Comparison of ENCODE assay signal across 1 cellular context in the genomic region with DNA sequence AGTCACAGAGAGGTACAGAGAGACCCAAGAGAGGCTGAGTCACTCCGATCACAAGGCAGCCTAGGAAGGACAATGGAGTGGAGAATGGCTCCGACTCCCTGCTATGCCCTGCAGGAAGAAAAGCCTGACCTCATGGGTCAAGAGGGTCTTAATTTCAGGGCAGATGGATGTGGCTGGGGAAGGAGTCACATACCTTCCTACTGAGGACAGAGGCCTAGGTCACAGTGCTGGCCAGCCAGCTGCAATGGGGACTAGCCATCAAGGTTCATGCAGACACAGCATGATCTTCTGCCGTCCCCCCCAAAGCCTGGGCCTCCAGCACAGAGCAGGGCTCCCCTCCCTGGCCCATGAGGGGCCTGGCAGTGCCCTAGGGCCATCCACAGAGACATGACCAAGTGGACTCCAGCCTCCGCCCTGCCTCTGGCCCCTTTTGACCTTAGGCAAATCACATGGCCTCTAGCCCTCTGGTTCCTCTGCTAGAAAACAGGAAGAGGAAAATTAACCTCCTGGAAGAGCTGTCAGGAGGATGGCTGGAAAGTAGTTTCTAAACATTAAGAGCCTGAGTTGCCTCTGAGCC.
TF ChIP-seq lines count a peak whose summit lies in the region.

No MANE protein-coding gene starts in this region.

TF ChIP-seq in liver, 16 proteins besides CTCF, POLR2A, EP300 and RAD21 (continued from another document):
- TF ChIP-seq REST (IDR thresholded peaks at IDR 0.05) (no peak), FOXA1 (IDR thresholded peaks at IDR 0.05) (no peak)
